ENCODE assay signal across 18 cellular contexts in genomic region chr10:86635402-86635801, GRCh38. TPM values are rescaled to one million over a fixed set of nuclear protein-coding genes. Genes with fewer than 3 reads are reported as not detected.
DNase-seq lines count a peak whose midpoint lies in the region; ATAC-seq, FAIRE-seq and TF ChIP-seq lines count a peak whose summit lies in the region.
"Had no signal": no experiment of that assay in that cellular context is flagged by ENCODE, and none has a peak within 500 bp of the region (broad histone marks: within the 10 kb centered on the region; RNA-seq: fewer than 3 reads in every experiment).

No MANE protein-coding gene starts in this region.

- H4K91ac ChIP-seq in IMR-90 (ENCODE audit: insufficient read depth, low read depth, low read length), result no peak overlapping the region

- no peaks in the 10 kb centered on the region for H4K20me1 ChIP-seq in IMR-90 (ENCODE audit: insufficient read depth, low read length)

- no peak overlapping the region for H3K4me3 ChIP-seq in IMR-90 (ENCODE audit: insufficient read depth, low read depth, low read length)
- no peak overlapping the region for H3K4me3 ChIP-seq in bronchial epithelial cell (ENCODE audit: low read depth, low read length)
- H3K4me3 ChIP-seq: suprapubic skin had no signal

- dilution Hi-C loops in IMR-90 (cut with HindIII; ENCODE audit: low sequenced_read_pairs, unreplicated experiment), result no loop called here

- peak overlapping the region; percentile 73 for H2BK120ac ChIP-seq in IMR-90 (ENCODE audit: low read depth, low read length)

- H3K18ac ChIP-seq in IMR-90 (ENCODE audit: low read depth, low read length), result no peak overlapping the region

- H3K4ac ChIP-seq in IMR-90 (ENCODE audit: low read depth, low read length), result peak overlapping the region; percentile 54; the same call in 1 of the 2 replicates

- no peak overlapping the region for H3K23ac ChIP-seq in IMR-90 (ENCODE audit: low read depth, low read length)

- no peak overlapping the region for H3K4me2 ChIP-seq in IMR-90 (ENCODE audit: low read depth, low read length)

- no peak overlapping the region; a peak in 1 of 4 replicates for H4K8ac ChIP-seq in IMR-90 (ENCODE audit: low read depth in 2 of 2, low read length in 2 of 2)

- H3K9me1 ChIP-seq in IMR-90 (ENCODE audit: insufficient read depth, low read length), result no peaks in the 10 kb centered on the region; the same call in 1 of the 2 replicates

- H3K14ac ChIP-seq in IMR-90 (replicated peaks; ENCODE audit: low read depth, low read length), result no peak overlapping the region

- peaks cover 10% of the 10 kb centered on the region for H3K4me1 ChIP-seq in IMR-90 (ENCODE audit: control insufficient read depth, insufficient read depth, low read length)
- H3K4me1 ChIP-seq: parathyroid adenoma had no signal

- H3K27me3 ChIP-seq in IMR-90 (ENCODE audit: control insufficient read depth, insufficient read depth, low read length) (no peaks in the 10 kb centered on the region), bronchial epithelial cell (ENCODE audit: control insufficient read depth, insufficient read depth, low read length) (peaks cover 12% of the 10 kb centered on the region)

- TF ChIP-seq CTCF in IMR-90 (conservative IDR thresholded peaks at IDR 0.05; ENCODE audit: low read depth, low read length), result no peak
- no peak for TF ChIP-seq CTCF in bronchial epithelial cell (IDR thresholded peaks at IDR 0.05; ENCODE audit: insufficient read depth, low read length, severe bottlenecking)

- FAIRE-seq in bronchial epithelial cell (lab: Jason Lieb, UNC), result no peak
- FAIRE-seq: colon had no signal

- no peak overlapping the region for H2AK9ac ChIP-seq in IMR-90 (replicated peaks; ENCODE audit: low read depth, low read length, poor library complexity)

- no peak overlapping the region for H3K9ac ChIP-seq in IMR-90 (ENCODE audit: low read depth, low read length)
- H3K9ac ChIP-seq: parathyroid adenoma had no signal

- CTCF ChIA-PET in IMR-90 (lab: Yijun Ruan, JAX), result no interaction called here

- H2BK15ac ChIP-seq in IMR-90 (ENCODE audit: low read depth, low read length), result no peak overlapping the region

- peak overlapping the region; percentile 72 for H2BK5ac ChIP-seq in IMR-90 (ENCODE audit: low read depth, low read length, poor library complexity, severe bottlenecking)

- H3K27ac ChIP-seq in IMR-90 (ENCODE audit: insufficient read depth, low read length), result peak overlapping the region; percentile 42; the same call in 1 of the 2 replicates
- H3K27ac ChIP-seq: parathyroid adenoma, suprapubic skin had no signal

- ATAC-seq in IMR-90 (ENCODE audit: low read depth), result peak; percentile 95
- no peak for ATAC-seq in HG03175 (IDR thresholded peaks at IDR 0.05; ENCODE audit: unreplicated experiment)
- ATAC-seq: activated CD4-positive, CD25-positive, alpha-beta regulatory T cell treated with anti-CD3 and anti-CD28 coated beads, Interleukin-2, amount 50 U/mL, for 24 hours had no signal

- TF ChIP-seq RAD21 in IMR-90 (IDR thresholded peaks at IDR 0.05; ENCODE audit: low read length), result no peak

- POLR2A ChIA-PET in IMR-90 (lab: Charles Lee; ENCODE audit: unreplicated experiment), result interaction anchor here (0.6 kb wide), 1 partner anchor 261 kb away, joined by 4 read pairs; no protein-coding TSS in a partner anchor

- 0 out of 2 replicates have a peak overlapping the region, but pooled peaks have one; percentile 63 for H2BK20ac ChIP-seq in IMR-90 (ENCODE audit: low read depth, low read length)

- H3K79me1 ChIP-seq in IMR-90 (ENCODE audit: low read depth in 1 of 2, low read length in 2 of 2), result no peaks in the 10 kb centered on the region

- H3K56ac ChIP-seq in IMR-90 (ENCODE audit: extremely low read depth, insufficient read depth, low read length), result no peak overlapping the region

- no peak overlapping the region for H2AK5ac ChIP-seq in IMR-90 (ENCODE audit: low read depth, low read length)

- DNase-seq in AG08395 (ENCODE audit: low spot score) (peak; percentile 87), IMR-90 (peak; percentile 91), bronchial epithelial cell (ENCODE audit: low read depth) (peak; percentile 80), kidney tubule cell (ENCODE audit: low spot score) (peak; percentile 41), NCI-H1694 treated with DMSO at 0.1 percent for 48 hours (lab: John Stamatoyannopoulos, UW) (no peak), NCI-H446 (lab: John Stamatoyannopoulos, UW) (no peak)
- no peak for DNase-seq in stimulated activated CD4-positive, alpha-beta T cell treated with anti-CD3 and anti-CD28 coated beads, Interleukin-1b, Interleukin-23, amount 100 ng/mL, for 48 hours
- DNase-seq: ACHN; activated naive CD4-positive, alpha-beta T cell treated with anti-CD3 and anti-CD28 coated beads, Interleukin-2, amount 50 U/mL, for 16 hours; foreskin melanocyte; NCI-H1092; stimulated activated CD4-positive, alpha-beta T cell treated with anti-CD3 and anti-CD28 coated beads, Interleukin-12 subunit alpha, Interleukin-12 subunit beta, amount 100 ng/mL, for 4 hours had no signal

- WGBS in IMR-90 (ENCODE audit: extremely low coverage in 2 of 2, insufficient read length in 1 of 2), 2 experiments, result no CpG with 5 or more reads among the region's 2 CpGs

- in situ Hi-C loops in IMR-90 (cut with MboI; ENCODE audit: low sequenced_read_pairs), result no loop called here

- H4K5ac ChIP-seq in IMR-90 (ENCODE audit: low read depth, low read length), result no peak overlapping the region

- no peak for TF ChIP-seq POLR2A in IMR-90 (IDR thresholded peaks at IDR 0.05; ENCODE audit: low read depth, low read length)

- no peak overlapping the region for H2AFZ ChIP-seq in IMR-90 (replicated peaks; ENCODE audit: low read length, poor library complexity)
- H2AFZ ChIP-seq: parathyroid adenoma had no signal

- intact Hi-C loops in IMR-90 (cut with micrococcal nuclease), result loop anchor here (1.0 kb wide), 1 partner anchor 33 kb away; the partner anchor contains the start of gene LDB3

- no peaks in the 10 kb centered on the region for H3K36me3 ChIP-seq in IMR-90 (ENCODE audit: control insufficient read depth, insufficient read depth, low read length)
- H3K36me3 ChIP-seq in bronchial epithelial cell (ENCODE audit: control insufficient read depth, insufficient read depth, low read length), result no peaks in the 10 kb centered on the region
- H3K36me3 ChIP-seq: suprapubic skin had no signal

- no peaks in the 10 kb centered on the region for H3K9me3 ChIP-seq in IMR-90 (ENCODE audit: control insufficient read depth, insufficient read depth, low read length)
- H3K9me3 ChIP-seq: suprapubic skin had no signal

- BruUV-seq in IMR-90 (replicated peaks; lab: Mats Ljungman, UMichigan), result no TSS peak

TF ChIP-seq in IMR-90, 13 proteins besides CTCF, POLR2A, EP300 and RAD21:
- TF ChIP-seq CEBPB (IDR thresholded peaks at IDR 0.05; ENCODE audit: low read depth, low read length) (0 out of 2 replicates have a peak, but pooled peaks have one; percentile 53), RFX5 (IDR thresholded peaks at IDR 0.05; ENCODE audit: low read depth, low read length) (peak; percentile 14; the same call in 1 of the 2 replicates), MAFK (IDR thresholded peaks at IDR 0.05; ENCODE audit: low read depth, low read length) (no peak), ELK1 (IDR thresholded peaks at IDR 0.05; ENCODE audit: borderline replicate concordance, low read depth, low read length) (no peak), USF2 (IDR thresholded peaks at IDR 0.05; ENCODE audit: low read depth, low read length) (no peak), NFE2L2 (IDR thresholded peaks at IDR 0.05; ENCODE audit: low read depth, low read length) (no peak), MAZ (IDR thresholded peaks at IDR 0.05; ENCODE audit: borderline replicate concordance, low read depth, low read length) (no peak), SMC3 (IDR thresholded peaks at IDR 0.05; ENCODE audit: low read depth, low read length) (no peak), MXI1 (IDR thresholded peaks at IDR 0.05; ENCODE audit: borderline replicate concordance, low read depth, low read length) (no peak), CHD1 (IDR thresholded peaks at IDR 0.05; ENCODE audit: low read depth, low read length) (no peak), RCOR1 (IDR thresholded peaks at IDR 0.05; ENCODE audit: insufficient replicate concordance, low read length) (no peak), BHLHE40 (IDR thresholded peaks at IDR 0.05; ENCODE audit: low read depth, low read length) (no peak), FOS (IDR thresholded peaks at IDR 0.05; ENCODE audit: low read depth, low read length) (peak; percentile 22; the same call in 1 of the 2 replicates)

RNA-seq across cellular contexts. Expression of gene OPN4, which starts 18.9 kb away (rescaled TPM):
- total RNA-seq in IMR-90 (2012; rRNA removed) (not detected in 2 replicates), bronchial epithelial cell (not detected in 2 replicates)
- polyA plus RNA-seq in IMR-90 (2012; rRNA removed), result 0.03 TPM in 1 of 2 replicates, not detected in the other
- polyA plus RNA-seq in IMR-90 (2012; cell fraction: cytosol; rRNA removed), result not detected in 2 replicates
- polyA plus RNA-seq in IMR-90 (2012; cell fraction: nucleus; rRNA removed; ENCODE audit: low replicate concordance), result 0.04 and 0.05 TPM in 2 replicates
- total RNA-seq: mesothelial cell of epicardium had no signal

RNA-seq across cellular contexts. Expression of gene LDB3, which starts 32.9 kb away (rescaled TPM):
- total RNA-seq in IMR-90 (2012; rRNA removed) (0.28 and 0.36 TPM in 2 replicates), bronchial epithelial cell (under 0.01 TPM in 1 of 2 replicates, not detected in the other)
- 2.6 and 3.2 TPM in 2 replicates for polyA plus RNA-seq in IMR-90 (2012; rRNA removed)
- 1.6 and 1.7 TPM in 2 replicates for polyA plus RNA-seq in IMR-90 (2012; cell fraction: cytosol; rRNA removed)
- 2.6 and 4.0 TPM in 2 replicates for polyA plus RNA-seq in IMR-90 (2012; cell fraction: nucleus; rRNA removed; ENCODE audit: low replicate concordance)

Comparison
In these comparisons a context has a peak if more than half of its experiments do, and no peak if none do; other contexts are left out.
1. DNase-seq: peak in AG08395 (single experiment), IMR-90 (single experiment), bronchial epithelial cell (single experiment) and kidney tubule cell (single experiment); none in NCI-H1694 treated with DMSO at 0.1 percent for 48 hours (single experiment), stimulated activated CD4-positive, alpha-beta T cell treated with anti-CD3 and anti-CD28 coated beads, Interleukin-1b, Interleukin-23, amount 100 ng/mL, for 48 hours (single experiment) and NCI-H446 (0 of 2).